ENCODE assay signal across 1 cellular context in genomic region chr17:9928601-9929341, GRCh38.
TF ChIP-seq lines count a peak whose summit lies in the region.

No MANE protein-coding gene starts in this region.

TF ChIP-seq in WTC11, 78 proteins besides CTCF, POLR2A, EP300 and RAD21 (continued from another document):
- TF ChIP-seq MLX (CRISPR knock-in tag; IDR thresholded peaks at IDR 0.05): no peak
- TF ChIP-seq ZSCAN18 (CRISPR knock-in tag; IDR thresholded peaks at IDR 0.05): no peak
- TF ChIP-seq SP1 (CRISPR knock-in tag; conservative IDR thresholded peaks at IDR 0.05): no peak
- no peak for TF ChIP-seq NFYB (CRISPR knock-in tag; conservative IDR thresholded peaks at IDR 0.05; ENCODE audit: low read depth)
- TF ChIP-seq SMAD3 (CRISPR knock-in tag; IDR thresholded peaks at IDR 0.05; ENCODE audit: borderline replicate concordance): no peak
- TF ChIP-seq ZNF512 (CRISPR knock-in tag; IDR thresholded peaks at IDR 0.05; ENCODE audit: borderline replicate concordance): no peak
